ENCODE assay signal across 1 cellular context in the genomic region with DNA sequence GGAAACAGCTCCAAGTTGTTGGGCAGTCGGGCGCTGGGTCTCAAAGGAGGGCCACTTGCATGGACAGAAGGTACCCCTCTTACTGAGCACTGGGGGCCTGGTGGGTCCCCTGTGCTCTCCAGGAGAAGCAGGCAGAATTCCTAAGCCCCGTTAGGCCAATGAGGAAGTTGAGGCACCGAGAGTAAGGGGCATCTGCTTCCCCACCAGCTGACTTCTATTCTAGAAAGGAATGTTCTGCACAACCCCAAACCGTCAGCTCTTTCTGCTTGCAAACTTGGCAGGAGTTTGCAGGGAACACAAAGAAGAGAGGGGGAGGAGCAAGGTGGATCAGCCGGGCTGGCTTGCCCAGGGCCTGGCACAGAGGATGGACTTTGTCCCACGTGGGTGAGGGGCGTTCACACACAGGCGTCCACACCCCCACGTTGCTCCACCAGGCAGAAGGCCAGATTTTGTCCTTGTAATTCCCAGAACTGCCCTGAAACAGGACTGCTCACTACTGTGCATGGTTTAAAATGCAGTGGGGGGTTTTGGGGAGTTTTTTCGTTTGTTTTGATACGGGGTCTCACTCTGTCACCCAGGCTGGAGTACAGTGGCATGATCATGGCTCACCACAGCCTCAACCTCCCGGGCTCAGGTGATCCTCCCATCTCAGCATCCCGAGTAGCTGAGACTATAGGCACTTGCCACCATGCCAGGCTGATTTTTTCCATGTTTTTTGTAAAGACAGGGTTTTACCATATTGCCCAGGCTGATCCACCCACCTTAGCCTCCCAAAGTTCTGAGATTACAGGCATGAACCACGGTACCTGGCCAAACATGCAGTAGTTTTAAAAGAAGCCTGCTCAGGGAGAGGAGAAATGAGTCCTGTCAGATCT.
TF ChIP-seq lines count a peak whose summit lies in the region.

No MANE protein-coding gene starts in this region.

TF ChIP-seq in HepG2, 621 proteins besides CTCF, POLR2A, EP300 and RAD21 (continued from another document and continues in another):
- TF ChIP-seq NKX3-1 (CRISPR knock-in tag; IDR thresholded peaks at IDR 0.05) (0 out of 2 replicates have a peak, but pooled peaks have one; percentile 44), ZNF777 (CRISPR knock-in tag; IDR thresholded peaks at IDR 0.05) (peak; percentile 53; the same call in 1 of the 2 replicates), ZNF598 (CRISPR knock-in tag; IDR thresholded peaks at IDR 0.05; ENCODE audit: borderline replicate concordance) (peak; percentile 56; the same call in 1 of the 2 replicates), ZNF619 (CRISPR knock-in tag; IDR thresholded peaks at IDR 0.05) (peak; percentile 52), ATAD3A (CRISPR knock-in tag; IDR thresholded peaks at IDR 0.05) (no peak), SNRNP70 (IDR thresholded peaks at IDR 0.05; ENCODE audit: low read depth, low read length) (no peak), KMT2B (CRISPR knock-in tag; IDR thresholded peaks at IDR 0.05) (peak; percentile 51; the same call in 1 of the 2 replicates), SIX4 (CRISPR knock-in tag; IDR thresholded peaks at IDR 0.05) (peak; percentile 78), ZNF160 (CRISPR knock-in tag; IDR thresholded peaks at IDR 0.05) (0 out of 2 replicates have a peak, but pooled peaks have one; percentile 57), ZNF7 (CRISPR knock-in tag; IDR thresholded peaks at IDR 0.05) (no peak), XRCC5 (optimal IDR thresholded peaks at IDR 0.05; ENCODE audit: low read length) (peak; percentile 89), MTA3 (CRISPR knock-in tag; IDR thresholded peaks at IDR 0.05) (no peak), CAMTA2 (CRISPR knock-in tag; IDR thresholded peaks at IDR 0.05; ENCODE audit: borderline replicate concordance) (0 out of 2 replicates have a peak, but pooled peaks have one; percentile 79), ARNT2 (CRISPR knock-in tag; IDR thresholded peaks at IDR 0.05; ENCODE audit: low read depth) (0 out of 2 replicates have a peak, but pooled peaks have one; percentile 49), ZNF569 (CRISPR knock-in tag; IDR thresholded peaks at IDR 0.05; ENCODE audit: borderline replicate concordance) (no peak), NFIB (CRISPR knock-in tag; IDR thresholded peaks at IDR 0.05; ENCODE audit: borderline replicate concordance) (no peak), KDM5B (CRISPR knock-in tag; IDR thresholded peaks at IDR 0.05; ENCODE audit: borderline replicate concordance) (peak; percentile 70), RBAK (CRISPR knock-in tag; IDR thresholded peaks at IDR 0.05) (no peak), ONECUT2 (CRISPR knock-in tag; IDR thresholded peaks at IDR 0.05) (0 out of 2 replicates have a peak, but pooled peaks have one; percentile 51), MXI1 (IDR thresholded peaks at IDR 0.05; ENCODE audit: borderline replicate concordance, low read depth, low read length) (peak; percentile 74; the same call in 1 of the 3 replicates), ZNF232 (CRISPR knock-in tag; IDR thresholded peaks at IDR 0.05; ENCODE audit: borderline replicate concordance) (no peak), MEIS2 (CRISPR knock-in tag; IDR thresholded peaks at IDR 0.05) (peak; percentile 94), SKIL (CRISPR knock-in tag; IDR thresholded peaks at IDR 0.05; ENCODE audit: borderline replicate concordance) (peak; percentile 42; the same call in 1 of the 2 replicates), HMGXB3 (CRISPR knock-in tag; IDR thresholded peaks at IDR 0.05; ENCODE audit: borderline replicate concordance) (peak; percentile 86), TBP (CRISPR knock-in tag; IDR thresholded peaks at IDR 0.05) (no peak), AKAP8 (CRISPR knock-in tag; IDR thresholded peaks at IDR 0.05) (no peak), FOXK2 (IDR thresholded peaks at IDR 0.05) (no peak), MEF2D (CRISPR knock-in tag; IDR thresholded peaks at IDR 0.05) (peak; percentile 67; the same call in 1 of the 2 replicates), HMGA1 (CRISPR knock-in tag; conservative IDR thresholded peaks at IDR 0.05) (no peak), ZNF589 (CRISPR knock-in tag; conservative IDR thresholded peaks at IDR 0.05) (no peak), NFYC (CRISPR knock-in tag; IDR thresholded peaks at IDR 0.05) (peak; percentile 31; the same call in 1 of the 2 replicates), MIER3 (CRISPR knock-in tag; IDR thresholded peaks at IDR 0.05; ENCODE audit: borderline replicate concordance) (peak; percentile 99), HCFC1 (IDR thresholded peaks at IDR 0.05; ENCODE audit: low read depth, low read length) (no peak)
- TF ChIP-seq, protein P1, sequence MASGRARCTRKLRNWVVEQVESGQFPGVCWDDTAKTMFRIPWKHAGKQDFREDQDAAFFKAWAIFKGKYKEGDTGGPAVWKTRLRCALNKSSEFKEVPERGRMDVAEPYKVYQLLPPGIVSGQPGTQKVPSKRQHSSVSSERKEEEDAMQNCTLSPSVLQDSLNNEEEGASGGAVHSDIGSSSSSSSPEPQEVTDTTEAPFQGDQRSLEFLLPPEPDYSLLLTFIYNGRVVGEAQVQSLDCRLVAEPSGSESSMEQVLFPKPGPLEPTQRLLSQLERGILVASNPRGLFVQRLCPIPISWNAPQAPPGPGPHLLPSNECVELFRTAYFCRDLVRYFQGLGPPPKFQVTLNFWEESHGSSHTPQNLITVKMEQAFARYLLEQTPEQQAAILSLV (CRISPR knock-in tag; IDR thresholded peaks at IDR 0.05; ENCODE audit: borderline replicate concordance), result no peak
- TF ChIP-seq, protein P2, sequence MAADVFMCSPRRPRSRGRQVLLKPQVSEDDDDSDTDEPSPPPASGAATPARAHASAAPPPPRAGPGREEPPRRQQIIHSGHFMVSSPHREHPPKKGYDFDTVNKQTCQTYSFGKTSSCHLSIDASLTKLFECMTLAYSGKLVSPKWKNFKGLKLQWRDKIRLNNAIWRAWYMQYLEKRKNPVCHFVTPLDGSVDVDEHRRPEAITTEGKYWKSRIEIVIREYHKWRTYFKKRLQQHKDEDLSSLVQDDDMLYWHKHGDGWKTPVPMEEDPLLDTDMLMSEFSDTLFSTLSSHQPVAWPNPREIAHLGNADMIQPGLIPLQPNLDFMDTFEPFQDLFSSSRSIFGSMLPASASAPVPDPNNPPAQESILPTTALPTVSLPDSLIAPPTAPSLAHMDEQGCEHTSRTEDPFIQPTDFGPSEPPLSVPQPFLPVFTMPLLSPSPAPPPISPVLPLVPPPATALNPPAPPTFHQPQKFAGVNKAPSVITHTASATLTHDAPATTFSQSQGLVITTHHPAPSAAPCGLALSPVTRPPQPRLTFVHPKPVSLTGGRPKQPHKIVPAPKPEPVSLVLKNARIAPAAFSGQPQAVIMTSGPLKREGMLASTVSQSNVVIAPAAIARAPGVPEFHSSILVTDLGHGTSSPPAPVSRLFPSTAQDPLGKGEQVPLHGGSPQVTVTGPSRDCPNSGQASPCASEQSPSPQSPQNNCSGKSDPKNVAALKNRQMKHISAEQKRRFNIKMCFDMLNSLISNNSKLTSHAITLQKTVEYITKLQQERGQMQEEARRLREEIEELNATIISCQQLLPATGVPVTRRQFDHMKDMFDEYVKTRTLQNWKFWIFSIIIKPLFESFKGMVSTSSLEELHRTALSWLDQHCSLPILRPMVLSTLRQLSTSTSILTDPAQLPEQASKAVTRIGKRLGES (CRISPR knock-in tag; IDR thresholded peaks at IDR 0.05; ENCODE audit: borderline replicate concordance), result no peak; the same call in 1 of the 2 replicates
- TF ChIP-seq, protein P3, sequence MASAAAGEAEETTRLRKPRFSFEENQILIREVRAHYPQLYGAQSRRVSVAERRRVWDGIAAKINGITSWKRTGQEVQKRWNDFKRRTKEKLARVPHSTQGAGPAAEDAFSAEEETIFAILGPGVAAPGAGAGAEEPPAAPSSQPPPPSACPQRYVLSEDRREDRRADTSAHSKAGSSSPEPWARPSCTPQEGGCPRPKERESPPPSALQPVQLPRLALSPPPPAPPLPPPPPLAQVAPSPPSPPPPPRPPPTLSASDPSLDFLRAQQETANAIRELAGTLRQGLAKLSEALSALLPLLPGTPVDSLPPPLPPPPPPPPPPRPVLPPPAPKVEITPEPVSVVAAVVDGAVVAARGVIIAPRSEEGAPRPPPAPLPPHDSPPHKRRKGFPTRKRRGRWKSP (CRISPR knock-in tag; IDR thresholded peaks at IDR 0.05), result peak; percentile 72; the same call in 1 of the 2 replicates
- TF ChIP-seq, protein P4, sequence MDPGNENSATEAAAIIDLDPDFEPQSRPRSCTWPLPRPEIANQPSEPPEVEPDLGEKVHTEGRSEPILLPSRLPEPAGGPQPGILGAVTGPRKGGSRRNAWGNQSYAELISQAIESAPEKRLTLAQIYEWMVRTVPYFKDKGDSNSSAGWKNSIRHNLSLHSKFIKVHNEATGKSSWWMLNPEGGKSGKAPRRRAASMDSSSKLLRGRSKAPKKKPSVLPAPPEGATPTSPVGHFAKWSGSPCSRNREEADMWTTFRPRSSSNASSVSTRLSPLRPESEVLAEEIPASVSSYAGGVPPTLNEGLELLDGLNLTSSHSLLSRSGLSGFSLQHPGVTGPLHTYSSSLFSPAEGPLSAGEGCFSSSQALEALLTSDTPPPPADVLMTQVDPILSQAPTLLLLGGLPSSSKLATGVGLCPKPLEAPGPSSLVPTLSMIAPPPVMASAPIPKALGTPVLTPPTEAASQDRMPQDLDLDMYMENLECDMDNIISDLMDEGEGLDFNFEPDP (CRISPR knock-in tag; conservative IDR thresholded peaks at IDR 0.05), result 0 out of 2 replicates have a peak, but pooled peaks have one; percentile 76
- TF ChIP-seq, protein P5, sequence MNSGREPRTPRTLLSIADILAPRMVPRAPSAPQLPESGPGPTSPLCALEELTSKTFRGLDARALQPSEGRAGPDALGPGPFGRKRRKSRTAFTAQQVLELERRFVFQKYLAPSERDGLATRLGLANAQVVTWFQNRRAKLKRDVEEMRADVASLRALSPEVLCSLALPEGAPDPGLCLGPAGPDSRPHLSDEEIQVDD (CRISPR knock-in tag; IDR thresholded peaks at IDR 0.05; ENCODE audit: borderline replicate concordance), result no peak
- TF ChIP-seq, protein P6, sequence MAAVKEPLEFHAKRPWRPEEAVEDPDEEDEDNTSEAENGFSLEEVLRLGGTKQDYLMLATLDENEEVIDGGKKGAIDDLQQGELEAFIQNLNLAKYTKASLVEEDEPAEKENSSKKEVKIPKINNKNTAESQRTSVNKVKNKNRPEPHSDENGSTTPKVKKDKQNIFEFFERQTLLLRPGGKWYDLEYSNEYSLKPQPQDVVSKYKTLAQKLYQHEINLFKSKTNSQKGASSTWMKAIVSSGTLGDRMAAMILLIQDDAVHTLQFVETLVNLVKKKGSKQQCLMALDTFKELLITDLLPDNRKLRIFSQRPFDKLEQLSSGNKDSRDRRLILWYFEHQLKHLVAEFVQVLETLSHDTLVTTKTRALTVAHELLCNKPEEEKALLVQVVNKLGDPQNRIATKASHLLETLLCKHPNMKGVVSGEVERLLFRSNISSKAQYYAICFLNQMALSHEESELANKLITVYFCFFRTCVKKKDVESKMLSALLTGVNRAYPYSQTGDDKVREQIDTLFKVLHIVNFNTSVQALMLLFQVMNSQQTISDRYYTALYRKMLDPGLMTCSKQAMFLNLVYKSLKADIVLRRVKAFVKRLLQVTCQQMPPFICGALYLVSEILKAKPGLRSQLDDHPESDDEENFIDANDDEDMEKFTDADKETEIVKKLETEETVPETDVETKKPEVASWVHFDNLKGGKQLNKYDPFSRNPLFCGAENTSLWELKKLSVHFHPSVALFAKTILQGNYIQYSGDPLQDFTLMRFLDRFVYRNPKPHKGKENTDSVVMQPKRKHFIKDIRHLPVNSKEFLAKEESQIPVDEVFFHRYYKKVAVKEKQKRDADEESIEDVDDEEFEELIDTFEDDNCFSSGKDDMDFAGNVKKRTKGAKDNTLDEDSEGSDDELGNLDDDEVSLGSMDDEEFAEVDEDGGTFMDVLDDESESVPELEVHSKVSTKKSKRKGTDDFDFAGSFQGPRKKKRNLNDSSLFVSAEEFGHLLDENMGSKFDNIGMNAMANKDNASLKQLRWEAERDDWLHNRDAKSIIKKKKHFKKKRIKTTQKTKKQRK (IDR thresholded peaks at IDR 0.05; ENCODE audit: low read length), result no peak
